2 cellular contexts compared by ENCODE assay signal in the genomic region with DNA sequence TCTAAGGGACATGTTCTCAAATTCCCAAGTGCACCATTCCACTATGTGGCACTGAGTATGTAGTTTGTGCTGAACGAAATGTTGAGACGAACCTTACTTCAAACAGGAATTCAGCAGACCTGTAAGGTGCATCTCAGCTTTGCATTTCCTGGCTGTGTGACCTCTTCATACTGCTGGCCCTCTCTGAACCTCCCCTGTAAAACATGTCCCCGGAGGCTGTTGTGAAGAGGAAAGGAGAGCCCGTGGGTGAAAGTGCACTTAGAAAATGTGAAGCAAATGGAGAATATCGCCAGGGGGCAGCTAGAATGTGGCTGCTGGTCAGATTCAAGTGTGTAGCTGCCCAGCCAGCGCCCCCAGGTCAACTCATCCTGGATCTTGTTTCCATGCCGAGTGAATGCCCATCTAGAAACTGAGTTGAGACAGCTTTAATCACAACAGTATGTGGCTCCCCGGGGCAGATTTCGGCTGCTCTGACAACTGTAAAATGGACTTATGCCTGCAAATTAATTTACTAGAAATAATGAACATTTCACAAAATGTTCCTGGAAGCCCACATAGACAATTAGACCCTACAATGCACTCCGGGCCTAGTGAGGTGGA.
TF ChIP-seq lines count a peak whose summit lies in the region.

No MANE protein-coding gene starts in this region.

TF ChIP-seq in HepG2, 621 proteins besides CTCF, POLR2A, EP300 and RAD21:
- TF ChIP-seq ZNF768 (CRISPR knock-in tag; IDR thresholded peaks at IDR 0.05) = peak; percentile 73
- no peak for TF ChIP-seq ZBTB46 (CRISPR knock-in tag; IDR thresholded peaks at IDR 0.05; ENCODE audit: borderline replicate concordance)

TF ChIP-seq in H1, 55 proteins besides CTCF, POLR2A, EP300 and RAD21:
- TF ChIP-seq KDM1A (IDR thresholded peaks at IDR 0.05; ENCODE audit: borderline replicate concordance, low read length) (peak; percentile 70; the same call in 1 of the 2 replicates), JUN (IDR thresholded peaks at IDR 0.05; ENCODE audit: low read depth, low read length) (no peak)
